Comparison of ENCODE assay signal across 14 cellular contexts in the genomic region with DNA sequence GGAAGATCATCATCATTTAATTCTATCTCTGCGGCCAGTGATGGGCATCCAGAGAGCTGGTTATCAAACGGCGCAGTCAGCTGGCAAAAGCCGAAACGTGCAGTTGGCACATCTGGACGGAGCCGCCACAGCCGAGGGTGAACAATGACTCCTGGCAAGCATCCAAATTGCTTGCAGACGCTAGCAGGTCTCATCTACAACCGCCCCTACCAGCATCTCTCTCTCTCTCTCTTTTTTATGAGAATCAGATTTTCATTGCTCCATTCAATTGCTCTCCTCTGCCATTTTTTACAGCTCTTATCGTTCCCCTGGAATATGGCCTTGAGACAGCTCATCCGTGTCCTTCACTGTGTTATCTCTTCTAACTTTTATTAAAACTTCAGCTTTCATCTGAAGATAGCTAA.
A peak's percentile ranks its signal among the peaks of the same experiment; 100 is the strongest.
DNase-seq lines count a peak whose midpoint lies in the region; ATAC-seq and TF ChIP-seq lines count a peak whose summit lies in the region.
"Had no signal": no experiment of that assay in that cellular context is flagged by ENCODE, and none has a peak within 500 bp of the region (broad histone marks: within the 10 kb centered on the region; RNA-seq: fewer than 3 reads in every experiment).

No MANE protein-coding gene starts in this region.

- H3K4me2 ChIP-seq in SK-N-SH = no peak overlapping the region
- no peak overlapping the region for H3K4me2 ChIP-seq in parathyroid adenoma (ENCODE audit: low read length)

- DNase-seq in NCI-H2107 treated with DMSO at 0.1 percent for 48 hours (lab: John Stamatoyannopoulos, UW; ENCODE audit: unreplicated experiment) (peak; percentile 23), NCI-H2107 (lab: John Stamatoyannopoulos, UW) (no peak), NCI-H2029 (lab: John Stamatoyannopoulos, UW) (peak; percentile 89), SK-N-SH (peak; percentile 77), brain microvascular endothelial cell (no peak)
- DNase-seq: 8988T, DMS53, NCI-H446 treated with DMSO at 0.1 percent for 48 hours, transverse colon had no signal

- peak overlapping the region; percentile 57 to 87 for H3K27ac ChIP-seq in SK-N-SH (ENCODE audit: low read depth in 2 of 2, low read length in 1 of 2)
- peak overlapping the region; percentile 32 for H3K27ac ChIP-seq in parathyroid adenoma
- no peak overlapping the region for H3K27ac ChIP-seq in brain microvascular endothelial cell
- H3K27ac ChIP-seq: SJSA1, transverse colon had no signal

- H3K9me2 ChIP-seq in SK-N-SH = no peaks in the 10 kb centered on the region

- CTCF ChIA-PET in SK-N-SH (lab: Yijun Ruan, JAX) = interaction anchor here (0.9 to 5.2 kb wide), 11 partner anchors 10 to 851 kb away, joined by 3 to 26 read pairs (median 3); no protein-coding TSS in a partner anchor

- peak; percentile 50 for TF ChIP-seq RAD21 in SK-N-SH (IDR thresholded peaks at IDR 0.05; ENCODE audit: low read length)

- POLR2A ChIA-PET in SK-N-SH (lab: Yijun Ruan, JAX) = interaction anchor here (1.6 kb wide), 1 partner anchor 204 kb away, joined by 3 read pairs; no protein-coding TSS in a partner anchor

- H3K36me3 ChIP-seq in SK-N-SH (replicated peaks in 1 of 2; ENCODE audit: control insufficient read depth in 1 of 2, insufficient read depth in 2 of 2, low read length in 1 of 2) = peaks cover 3 to 4% of the 10 kb centered on the region in 2 experiments
- no peaks in the 10 kb centered on the region for H3K36me3 ChIP-seq in parathyroid adenoma (ENCODE audit: control insufficient read depth, insufficient read depth, low read length)
- no peaks in the 10 kb centered on the region for H3K36me3 ChIP-seq in brain microvascular endothelial cell (replicated peaks)
- H3K36me3 ChIP-seq: transverse colon had no signal

- TF ChIP-seq EP300 in SK-N-SH (IDR thresholded peaks at IDR 0.05; ENCODE audit: borderline replicate concordance in 1 of 2, low read depth in 1 of 2, low read length in 1 of 2) = peak; percentile 70 to 87; a peak in 3 of 4 replicates

- no peak for ATAC-seq in GM19397 (IDR thresholded peaks at IDR 0.05; ENCODE audit: unreplicated experiment)
- ATAC-seq in GM21576 (IDR thresholded peaks at IDR 0.05; ENCODE audit: unreplicated experiment) = no peak
- ATAC-seq: left lobe of liver had no signal

- peaks cover 32% of the 10 kb centered on the region for H3F3A ChIP-seq in SK-N-SH (replicated peaks; ENCODE audit: insufficient read depth)

- H3K4me3 ChIP-seq in SK-N-SH (ENCODE audit: low read depth in 2 of 2, low read length in 1 of 2) = no peak overlapping the region
- no peak overlapping the region for H3K4me3 ChIP-seq in parathyroid adenoma (ENCODE audit: low read depth, low read length)
- no peak overlapping the region for H3K4me3 ChIP-seq in brain microvascular endothelial cell (ENCODE audit: low read depth, low read length)
- H3K4me3 ChIP-seq: SJSA1, transverse colon had no signal

- H4K20me1 ChIP-seq in SK-N-SH (ENCODE audit: insufficient read depth) = no peaks in the 10 kb centered on the region; the same call in 1 of the 2 replicates

- TF ChIP-seq CTCF in SK-N-SH (IDR thresholded peaks at IDR 0.05) (no peak), parathyroid adenoma (IDR thresholded peaks at IDR 0.05) (no peak), brain microvascular endothelial cell (IDR thresholded peaks at IDR 0.05; ENCODE audit: low read depth, low read length, missing control alignments) (no peak)

- peaks cover 9% of the 10 kb centered on the region; the same call in 1 of the 2 replicates for H3K79me2 ChIP-seq in SK-N-SH (ENCODE audit: insufficient read depth)
- H3K79me2 ChIP-seq in parathyroid adenoma = no peaks in the 10 kb centered on the region

- peaks cover 40 to 53% of the 10 kb centered on the region in 2 experiments for H3K4me1 ChIP-seq in SK-N-SH (ENCODE audit: control insufficient read depth in 1 of 2, insufficient read depth in 2 of 2, low read depth in 1 of 2, low read length in 1 of 2)
- peaks cover 5% of the 10 kb centered on the region for H3K4me1 ChIP-seq in parathyroid adenoma

- WGBS in SK-N-SH (ENCODE audit: low lambda C conversion rate) = 32% methylated on average over 12 of the region's 12 CpGs

- H3K27me3 ChIP-seq in SK-N-SH (ENCODE audit: insufficient read depth) (no peaks in the 10 kb centered on the region), parathyroid adenoma (ENCODE audit: control insufficient read depth, insufficient read depth, low read length) (no peaks in the 10 kb centered on the region), brain microvascular endothelial cell (replicated peaks) (no peaks in the 10 kb centered on the region)
- H3K27me3 ChIP-seq: SJSA1, transverse colon had no signal

- in situ Hi-C loops in brain microvascular endothelial cell (cut with HindIII; ENCODE audit: low pct_ligation_motif_present, low sequenced_read_pairs) = no loop called here

- H2AFZ ChIP-seq in SK-N-SH (ENCODE audit: low read depth) (no peak overlapping the region), parathyroid adenoma (no peak overlapping the region)

- no peaks in the 10 kb centered on the region for H3K9me3 ChIP-seq in SK-N-SH
- H3K9me3 ChIP-seq in parathyroid adenoma (ENCODE audit: control insufficient read depth, low read length) = no peaks in the 10 kb centered on the region
- H3K9me3 ChIP-seq: SJSA1, transverse colon had no signal

- H3K9ac ChIP-seq in SK-N-SH (no peak overlapping the region), parathyroid adenoma (no peak overlapping the region)

TF ChIP-seq in SK-N-SH, 30 proteins besides CTCF, POLR2A, EP300 and RAD21 (continues in another document):
- TF ChIP-seq FOSL2 (IDR thresholded peaks at IDR 0.05; ENCODE audit: borderline replicate concordance, low read depth) (peak; percentile 15; the same call in 1 of the 2 replicates), FOXJ3 (CRISPR knock-in tag; IDR thresholded peaks at IDR 0.05) (peak; percentile 89; the same call in 1 of the 2 replicates), NFIC (IDR thresholded peaks at IDR 0.05; ENCODE audit: borderline replicate concordance) (peak; percentile 93), POLR2AphosphoS5 (IDR thresholded peaks at IDR 0.05; ENCODE audit: low read depth, low read length) (peak; percentile 82), FOXM1 (IDR thresholded peaks at IDR 0.05; ENCODE audit: low read depth) (no peak; the same call in 1 of the 2 replicates), TCF12 (IDR thresholded peaks at IDR 0.05) (peak; percentile 94), TAF1 (IDR thresholded peaks at IDR 0.05; ENCODE audit: borderline replicate concordance, low read depth, low read length) (peak; percentile 25; the same call in 1 of the 2 replicates), MXI1 (IDR thresholded peaks at IDR 0.05; ENCODE audit: low read depth, low read length) (0 out of 2 replicates have a peak, but pooled peaks have one; percentile 51), TEAD4 (IDR thresholded peaks at IDR 0.05; ENCODE audit: borderline replicate concordance, insufficient read depth) (peak; percentile 66; the same call in 1 of the 2 replicates), RCOR1 (IDR thresholded peaks at IDR 0.05; ENCODE audit: low read length) (peak; percentile 97), JUND (IDR thresholded peaks at IDR 0.05) (peak; percentile 24; the same call in 1 of the 2 replicates), GATA2 (CRISPR knock-in tag; IDR thresholded peaks at IDR 0.05) (peak; percentile 91)
- TF ChIP-seq, protein P1, sequence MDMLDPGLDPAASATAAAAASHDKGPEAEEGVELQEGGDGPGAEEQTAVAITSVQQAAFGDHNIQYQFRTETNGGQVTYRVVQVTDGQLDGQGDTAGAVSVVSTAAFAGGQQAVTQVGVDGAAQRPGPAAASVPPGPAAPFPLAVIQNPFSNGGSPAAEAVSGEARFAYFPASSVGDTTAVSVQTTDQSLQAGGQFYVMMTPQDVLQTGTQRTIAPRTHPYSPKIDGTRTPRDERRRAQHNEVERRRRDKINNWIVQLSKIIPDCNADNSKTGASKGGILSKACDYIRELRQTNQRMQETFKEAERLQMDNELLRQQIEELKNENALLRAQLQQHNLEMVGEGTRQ (IDR thresholded peaks at IDR 0.05; ENCODE audit: borderline replicate concordance, low read depth, low read length) = no peak
- TF ChIP-seq, protein P2, sequence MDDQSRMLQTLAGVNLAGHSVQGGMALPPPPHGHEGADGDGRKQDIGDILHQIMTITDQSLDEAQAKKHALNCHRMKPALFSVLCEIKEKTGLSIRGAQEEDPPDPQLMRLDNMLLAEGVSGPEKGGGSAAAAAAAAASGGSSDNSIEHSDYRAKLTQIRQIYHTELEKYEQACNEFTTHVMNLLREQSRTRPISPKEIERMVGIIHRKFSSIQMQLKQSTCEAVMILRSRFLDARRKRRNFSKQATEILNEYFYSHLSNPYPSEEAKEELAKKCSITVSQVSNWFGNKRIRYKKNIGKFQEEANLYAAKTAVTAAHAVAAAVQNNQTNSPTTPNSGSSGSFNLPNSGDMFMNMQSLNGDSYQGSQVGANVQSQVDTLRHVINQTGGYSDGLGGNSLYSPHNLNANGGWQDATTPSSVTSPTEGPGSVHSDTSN (IDR thresholded peaks at IDR 0.05) = peak; percentile 75
- TF ChIP-seq, protein P3, sequence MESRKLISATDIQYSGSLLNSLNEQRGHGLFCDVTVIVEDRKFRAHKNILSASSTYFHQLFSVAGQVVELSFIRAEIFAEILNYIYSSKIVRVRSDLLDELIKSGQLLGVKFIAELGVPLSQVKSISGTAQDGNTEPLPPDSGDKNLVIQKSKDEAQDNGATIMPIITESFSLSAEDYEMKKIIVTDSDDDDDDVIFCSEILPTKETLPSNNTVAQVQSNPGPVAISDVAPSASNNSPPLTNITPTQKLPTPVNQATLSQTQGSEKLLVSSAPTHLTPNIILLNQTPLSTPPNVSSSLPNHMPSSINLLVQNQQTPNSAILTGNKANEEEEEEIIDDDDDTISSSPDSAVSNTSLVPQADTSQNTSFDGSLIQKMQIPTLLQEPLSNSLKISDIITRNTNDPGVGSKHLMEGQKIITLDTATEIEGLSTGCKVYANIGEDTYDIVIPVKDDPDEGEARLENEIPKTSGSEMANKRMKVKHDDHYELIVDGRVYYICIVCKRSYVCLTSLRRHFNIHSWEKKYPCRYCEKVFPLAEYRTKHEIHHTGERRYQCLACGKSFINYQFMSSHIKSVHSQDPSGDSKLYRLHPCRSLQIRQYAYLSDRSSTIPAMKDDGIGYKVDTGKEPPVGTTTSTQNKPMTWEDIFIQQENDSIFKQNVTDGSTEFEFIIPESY (IDR thresholded peaks at IDR 0.05; ENCODE audit: borderline replicate concordance, low read depth) = 0 out of 2 replicates have a peak, but pooled peaks have one; percentile 46
- TF ChIP-seq, protein P4, sequence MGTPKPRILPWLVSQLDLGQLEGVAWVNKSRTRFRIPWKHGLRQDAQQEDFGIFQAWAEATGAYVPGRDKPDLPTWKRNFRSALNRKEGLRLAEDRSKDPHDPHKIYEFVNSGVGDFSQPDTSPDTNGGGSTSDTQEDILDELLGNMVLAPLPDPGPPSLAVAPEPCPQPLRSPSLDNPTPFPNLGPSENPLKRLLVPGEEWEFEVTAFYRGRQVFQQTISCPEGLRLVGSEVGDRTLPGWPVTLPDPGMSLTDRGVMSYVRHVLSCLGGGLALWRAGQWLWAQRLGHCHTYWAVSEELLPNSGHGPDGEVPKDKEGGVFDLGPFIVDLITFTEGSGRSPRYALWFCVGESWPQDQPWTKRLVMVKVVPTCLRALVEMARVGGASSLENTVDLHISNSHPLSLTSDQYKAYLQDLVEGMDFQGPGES (IDR thresholded peaks at IDR 0.05; ENCODE audit: low read depth, low read length) = no peak

Comparison
In these comparisons a context has a peak if more than half of its experiments do, and no peak if none do; other contexts are left out.
1. DNase-seq: peak in NCI-H2107 treated with DMSO at 0.1 percent for 48 hours (single experiment), NCI-H2029 (single experiment) and SK-N-SH (single experiment); none in NCI-H2107 (single experiment) and brain microvascular endothelial cell (single experiment).